In genomic region chr22:50621491-50621880, GRCh38 we compare ENCODE assay signal across 9 cellular contexts. TPM values are rescaled to one million over a fixed set of nuclear protein-coding genes. Genes with fewer than 3 reads are reported as not detected.
A peak's percentile ranks its signal among the peaks of the same experiment; 100 is the strongest.
DNase-seq lines count a peak whose midpoint lies in the region; ATAC-seq, FAIRE-seq and TF ChIP-seq lines count a peak whose summit lies in the region.
"Had no signal": no experiment of that assay in that cellular context is flagged by ENCODE, and none has a peak within 500 bp of the region (broad histone marks: within the 10 kb centered on the region; RNA-seq: fewer than 3 reads in every experiment).

No MANE protein-coding gene starts in this region.

- no peak overlapping the region for H3K9ac ChIP-seq in skeletal muscle satellite cell (ENCODE audit: low read depth, low read length)

- peak; percentile 26 for ATAC-seq in HG03565 (IDR thresholded peaks at IDR 0.05; ENCODE audit: unreplicated experiment)

- peaks cover 6% of the 10 kb centered on the region for H3K36me3 ChIP-seq in skeletal muscle satellite cell (ENCODE audit: insufficient read depth, low read length)

- H3K4me2 ChIP-seq in skeletal muscle satellite cell (ENCODE audit: low read length): peak overlapping the region; percentile 26

- peaks cover 8% of the 10 kb centered on the region for H3K36me3 Mint-ChIP-seq in endothelial cell (ENCODE audit: low read depth, unreplicated experiment)

- DNase-seq in DMS79 treated with DMSO at 0.1 percent for 48 hours (lab: John Stamatoyannopoulos, UW) (peak; percentile 18), DMS79 (lab: John Stamatoyannopoulos, UW) (no peak), UCSD-AML1 (lab: John Stamatoyannopoulos, UW; ENCODE audit: unreplicated experiment) (peak; percentile 37), endothelial cell (ENCODE audit: low spot score) (no peak), COLO668 (lab: John Stamatoyannopoulos, UW; ENCODE audit: unreplicated experiment) (no peak), HTR-8/SVneo (ENCODE audit: insufficient read length, low spot score) (no peak)

- peak overlapping the region; percentile 87 for H3K27ac Mint-ChIP-seq in endothelial cell (ENCODE audit: unreplicated experiment)

- H3K4me1 ChIP-seq in skeletal muscle satellite cell (ENCODE audit: control insufficient read depth, insufficient read depth, low read length): peaks cover 15% of the 10 kb centered on the region

- H3K27me3 ChIP-seq in skeletal muscle satellite cell (ENCODE audit: control insufficient read depth, insufficient read depth, low read length): peaks cover 29% of the 10 kb centered on the region

- H3K9me3 Mint-ChIP-seq in endothelial cell (ENCODE audit: unreplicated experiment): no peaks in the 10 kb centered on the region

- no peak for TF ChIP-seq CTCF in endothelial cell (IDR thresholded peaks at IDR 0.05; ENCODE audit: unreplicated experiment)

- no peak for FAIRE-seq in HTR-8/SVneo (lab: Jason Lieb, UNC)
- FAIRE-seq: A204.1 had no signal

- H3K9me3 ChIP-seq in skeletal muscle satellite cell (replicated peaks; ENCODE audit: low read length): no peaks in the 10 kb centered on the region

- peak overlapping the region; percentile 62 for H3K4me3 Mint-ChIP-seq in endothelial cell (ENCODE audit: unreplicated experiment)

- no peak overlapping the region for H3K4me3 ChIP-seq in skeletal muscle satellite cell (ENCODE audit: low read length)

- peaks cover 40% of the 10 kb centered on the region for H3K4me1 Mint-ChIP-seq in endothelial cell (ENCODE audit: unreplicated experiment)

- peaks cover 9% of the 10 kb centered on the region for H3K27me3 Mint-ChIP-seq in endothelial cell (ENCODE audit: unreplicated experiment)

RNA-seq across cellular contexts. Expression of gene ARSA, which starts 6.5 kb away (rescaled TPM):
- total RNA-seq in endothelial cell (ENCODE audit: unreplicated experiment): 59.6 TPM
- total RNA-seq in skeletal muscle satellite cell (2012; rRNA removed): 17.5 and 22.5 TPM in 2 replicates

RNA-seq across cellular contexts. Expression of gene MAPK8IP2, which starts 20.9 kb away (rescaled TPM):
- 0.69 TPM for total RNA-seq in endothelial cell (ENCODE audit: unreplicated experiment)
- total RNA-seq in skeletal muscle satellite cell (2012; rRNA removed): 0.25 TPM in 1 of 2 replicates, not detected in the other

RNA-seq across cellular contexts. Expression of gene CHKB, which starts 38.8 kb away (rescaled TPM):
- total RNA-seq in endothelial cell (ENCODE audit: unreplicated experiment): 94.6 TPM
- 25.1 and 25.6 TPM in 2 replicates for total RNA-seq in skeletal muscle satellite cell (2012; rRNA removed)

RNA-seq across cellular contexts. Expression of gene CPT1B, which starts 43.3 kb away (rescaled TPM):
- 89.0 TPM for total RNA-seq in endothelial cell (ENCODE audit: unreplicated experiment)
- under 0.01 and 1.3 TPM in 2 replicates for total RNA-seq in skeletal muscle satellite cell (2012; rRNA removed)

RNA-seq across cellular contexts. Expression of gene SHANK3, which starts 51.1 kb away (rescaled TPM):
- total RNA-seq in endothelial cell (ENCODE audit: unreplicated experiment): 223 TPM
- 1.0 and 1.5 TPM in 2 replicates for total RNA-seq in skeletal muscle satellite cell (2012; rRNA removed)

Comparison
In these comparisons a context has a peak if more than half of its experiments do, and no peak if none do; other contexts are left out.
1. DNase-seq: peak in DMS79 treated with DMSO at 0.1 percent for 48 hours (single experiment) and UCSD-AML1 (single experiment); none in DMS79 (single experiment), endothelial cell (single experiment), COLO668 (single experiment) and HTR-8/SVneo (single experiment).